Comparison of ENCODE assay signal across 2 cellular contexts in the genomic region with DNA sequence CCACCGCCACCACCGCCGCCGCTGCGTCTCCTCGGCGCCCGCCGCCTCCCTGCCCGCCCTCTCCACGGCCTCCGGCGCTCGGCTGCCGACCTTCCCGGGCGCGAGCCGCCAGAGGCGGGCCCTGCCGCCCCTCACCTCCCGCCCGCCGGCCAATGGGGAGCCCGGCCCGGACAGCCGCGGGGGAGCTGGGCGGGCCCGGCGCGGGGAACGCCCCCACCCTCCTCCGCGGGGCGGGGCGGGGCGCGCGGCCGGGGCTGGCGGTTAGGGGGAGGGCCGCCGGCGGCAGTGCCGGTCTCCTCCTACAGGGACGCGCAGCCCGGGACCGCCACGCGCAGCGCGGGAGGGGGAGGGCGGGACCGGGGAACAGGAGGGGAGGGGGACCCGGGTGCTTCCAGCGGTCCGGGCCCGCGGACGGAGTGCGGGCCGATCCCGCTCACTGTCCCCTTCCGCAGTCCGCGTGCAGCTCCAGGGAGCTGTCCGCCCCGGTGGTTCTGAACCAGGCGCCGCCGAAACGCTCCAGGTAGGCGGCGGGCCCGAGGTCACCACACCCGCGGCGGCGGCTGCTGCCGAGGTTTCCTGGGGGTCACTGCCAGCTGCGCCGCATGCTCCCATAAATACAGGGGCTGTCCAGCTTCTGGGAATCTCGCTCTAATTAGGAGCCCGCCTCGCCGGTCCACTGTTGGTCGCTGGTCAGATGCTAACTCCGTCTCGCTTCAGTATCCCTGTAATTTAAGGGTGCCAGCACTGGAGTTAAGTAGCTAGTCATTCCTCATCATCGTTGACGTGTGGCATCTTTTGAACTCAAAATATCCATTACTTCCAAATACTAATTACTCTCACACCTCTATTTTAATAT.
TF ChIP-seq lines count a peak whose summit lies in the region.

Gene PGBD5, minus strand, starts transcription at position 87 of the 856 bp plus-strand sequence. CDS start 404 bp downstream, outside the sequence.

TF ChIP-seq in IMR-90, 13 proteins besides CTCF, POLR2A, EP300 and RAD21:
- TF ChIP-seq USF2 (IDR thresholded peaks at IDR 0.05; ENCODE audit: low read depth, low read length) (no peak), RCOR1 (IDR thresholded peaks at IDR 0.05; ENCODE audit: insufficient replicate concordance, low read length) (peak; percentile 23), CEBPB (IDR thresholded peaks at IDR 0.05; ENCODE audit: low read depth, low read length) (no peak), MAZ (IDR thresholded peaks at IDR 0.05; ENCODE audit: borderline replicate concordance, low read depth, low read length) (peak; percentile 40; the same call in 1 of the 2 replicates), RFX5 (IDR thresholded peaks at IDR 0.05; ENCODE audit: low read depth, low read length) (no peak), CHD1 (IDR thresholded peaks at IDR 0.05; ENCODE audit: low read depth, low read length) (no peak), BHLHE40 (IDR thresholded peaks at IDR 0.05; ENCODE audit: low read depth, low read length) (peak; percentile 6; the same call in 1 of the 2 replicates), SMC3 (IDR thresholded peaks at IDR 0.05; ENCODE audit: low read depth, low read length) (no peak), MAFK (IDR thresholded peaks at IDR 0.05; ENCODE audit: low read depth, low read length) (no peak), FOS (IDR thresholded peaks at IDR 0.05; ENCODE audit: low read depth, low read length) (no peak), NFE2L2 (IDR thresholded peaks at IDR 0.05; ENCODE audit: low read depth, low read length) (no peak), ELK1 (IDR thresholded peaks at IDR 0.05; ENCODE audit: borderline replicate concordance, low read depth, low read length) (no peak), MXI1 (IDR thresholded peaks at IDR 0.05; ENCODE audit: borderline replicate concordance, low read depth, low read length) (peak; percentile 98)

TF ChIP-seq in PFSK-1, 5 proteins besides CTCF, POLR2A, EP300 and RAD21:
- TF ChIP-seq TAF1 (IDR thresholded peaks at IDR 0.05; ENCODE audit: borderline replicate concordance, insufficient read depth, low read length) = no peak
- TF ChIP-seq POLR2AphosphoS5 (IDR thresholded peaks at IDR 0.05; ENCODE audit: low read depth, low read length) = no peak
- TF ChIP-seq FOXP2 (optimal IDR thresholded peaks at IDR 0.05; ENCODE audit: borderline replicate concordance, extremely low read depth, extremely low read length, insufficient read depth) = no peak
- TF ChIP-seq, protein P1, sequence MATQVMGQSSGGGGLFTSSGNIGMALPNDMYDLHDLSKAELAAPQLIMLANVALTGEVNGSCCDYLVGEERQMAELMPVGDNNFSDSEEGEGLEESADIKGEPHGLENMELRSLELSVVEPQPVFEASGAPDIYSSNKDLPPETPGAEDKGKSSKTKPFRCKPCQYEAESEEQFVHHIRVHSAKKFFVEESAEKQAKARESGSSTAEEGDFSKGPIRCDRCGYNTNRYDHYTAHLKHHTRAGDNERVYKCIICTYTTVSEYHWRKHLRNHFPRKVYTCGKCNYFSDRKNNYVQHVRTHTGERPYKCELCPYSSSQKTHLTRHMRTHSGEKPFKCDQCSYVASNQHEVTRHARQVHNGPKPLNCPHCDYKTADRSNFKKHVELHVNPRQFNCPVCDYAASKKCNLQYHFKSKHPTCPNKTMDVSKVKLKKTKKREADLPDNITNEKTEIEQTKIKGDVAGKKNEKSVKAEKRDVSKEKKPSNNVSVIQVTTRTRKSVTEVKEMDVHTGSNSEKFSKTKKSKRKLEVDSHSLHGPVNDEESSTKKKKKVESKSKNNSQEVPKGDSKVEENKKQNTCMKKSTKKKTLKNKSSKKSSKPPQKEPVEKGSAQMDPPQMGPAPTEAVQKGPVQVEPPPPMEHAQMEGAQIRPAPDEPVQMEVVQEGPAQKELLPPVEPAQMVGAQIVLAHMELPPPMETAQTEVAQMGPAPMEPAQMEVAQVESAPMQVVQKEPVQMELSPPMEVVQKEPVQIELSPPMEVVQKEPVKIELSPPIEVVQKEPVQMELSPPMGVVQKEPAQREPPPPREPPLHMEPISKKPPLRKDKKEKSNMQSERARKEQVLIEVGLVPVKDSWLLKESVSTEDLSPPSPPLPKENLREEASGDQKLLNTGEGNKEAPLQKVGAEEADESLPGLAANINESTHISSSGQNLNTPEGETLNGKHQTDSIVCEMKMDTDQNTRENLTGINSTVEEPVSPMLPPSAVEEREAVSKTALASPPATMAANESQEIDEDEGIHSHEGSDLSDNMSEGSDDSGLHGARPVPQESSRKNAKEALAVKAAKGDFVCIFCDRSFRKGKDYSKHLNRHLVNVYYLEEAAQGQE (IDR thresholded peaks at IDR 0.05; ENCODE audit: insufficient read depth in 1 of 2, low read depth in 2 of 2, low read length in 2 of 2) = peak; percentile 97 to 99
- TF ChIP-seq SIN3A (IDR thresholded peaks at IDR 0.05; ENCODE audit: borderline replicate concordance, insufficient read depth, low read length) = peak; percentile 99
